Comparison of ENCODE assay signal across 28 cellular contexts in the genomic region with DNA sequence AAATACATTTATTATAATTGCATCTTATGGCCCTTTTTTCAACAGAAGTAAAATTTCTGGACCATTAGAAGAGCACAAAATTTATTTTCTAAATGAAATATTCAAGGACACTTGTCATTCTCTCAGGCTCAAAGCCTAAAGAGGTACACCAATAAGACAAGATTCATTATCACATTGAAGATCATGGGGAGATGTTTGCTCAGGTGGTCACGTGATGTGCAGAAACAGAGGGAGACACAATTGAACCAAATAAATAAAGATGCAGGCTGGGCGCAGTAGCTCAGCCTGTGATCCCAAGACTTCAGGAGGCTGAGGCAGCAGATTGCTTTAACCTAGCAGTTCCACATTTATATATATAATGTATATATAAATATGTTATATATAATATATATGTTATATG.
"Had no signal": no experiment of that assay in that cellular context is flagged by ENCODE, and none has a peak within 500 bp of the region (broad histone marks: within the 10 kb centered on the region; RNA-seq: fewer than 3 reads in every experiment).

No MANE protein-coding gene starts in this region.

- H3K27me3 Mint-ChIP-seq: stimulated activated memory B cell treated with anti-CD40 and anti-IgM and Interleukin-4, amounts not matched to agents 10 μg/mL and 1 μg/mL and 100 μg/mL, for 72 hours; stimulated activated naive B cell treated with anti-CD40 and anti-IgM and Interleukin-4, amounts not matched to agents 10 μg/mL and 1 μg/mL and 100 μg/mL, for 72 hours; stimulated activated naive CD8-positive, alpha-beta T cell treated with anti-CD3 and anti-CD28 coated beads, Interleukin-15, amount 100 ng/mL, for 72 hours; stimulated activated naive CD8-positive, alpha-beta T cell treated with anti-CD3 and anti-CD28 coated beads, Interleukin-15, Interleukin-2, amounts not matched to agents 100 ng/mL and 50 ng/mL, for 24 hours had no signal

- H3K4me3 ChIP-seq: stomach, suprapubic skin, testis, thoracic aorta, thyroid gland, tibial artery, tibial nerve, transverse colon, upper lobe of left lung, upper lobe of right lung, uterus, vagina had no signal

- H3K9me3 ChIP-seq: stomach, suprapubic skin, testis, thoracic aorta, thyroid gland, tibial artery, tibial nerve, transverse colon, upper lobe of left lung, upper lobe of right lung, uterus, vagina had no signal

- H3K4me1 ChIP-seq: stomach, suprapubic skin, testis, thyroid gland, tibial artery, tibial nerve, transverse colon, upper lobe of left lung, upper lobe of right lung, uterus, vagina had no signal

- FAIRE-seq: urothelium cell line had no signal

- H3K4me1 Mint-ChIP-seq: stimulated activated naive B cell treated with anti-CD40 and anti-IgM and Interleukin-4, amounts not matched to agents 10 μg/mL and 1 μg/mL and 100 μg/mL, for 72 hours had no signal

- H3K27ac ChIP-seq: stomach, suprapubic skin, testis, thoracic aorta, thyroid gland, tibial artery, tibial nerve, transverse colon, upper lobe of left lung, upper lobe of right lung, uterus, vagina had no signal

- DNase-seq: stimulated activated CD4-positive, alpha-beta T cell treated with anti-CD3 and anti-CD28 coated beads, Interleukin-2, amount 100 ng/mL, for 48 hours; stimulated activated CD4-positive, alpha-beta T cell treated with anti-CD3 and anti-CD28 coated beads, Interleukin-4, amount 100 ng/mL, for 1 hour; stimulated activated CD4-positive, alpha-beta T cell treated with anti-CD3 and anti-CD28 coated beads, Interleukin-4, amount 100 ng/mL, for 24 hours; stimulated activated CD4-positive, alpha-beta T cell treated with anti-CD3 and anti-CD28 coated beads, Interleukin-4, amount 100 ng/mL, for 4 hours; stimulated activated CD8-positive, alpha-beta memory T cell treated with anti-CD3 and anti-CD28 coated beads, Interleukin-4, amount 100 ng/mL, for 48 hours; stimulated activated naive B cell treated with anti-CD40 and anti-IgM and Interleukin-4, amounts not matched to agents 10 μg/mL and 1 μg/mL and 100 μg/mL, for 72 hours; stimulated activated naive CD4-positive, alpha-beta T cell; stimulated activated naive CD4-positive, alpha-beta T cell treated with Interleukin-2 at 50 U/mL for 16 hours; stimulated activated naive CD8-positive, alpha-beta T cell treated with anti-CD3 and anti-CD28 coated beads, Interleukin-15, amount 100 ng/mL, for 72 hours; stimulated activated naive CD8-positive, alpha-beta T cell treated with anti-CD3 and anti-CD28 coated beads, Interleukin-15, Interleukin-2, amounts not matched to agents 100 U/mL and 50 U/mL, for 24 hours; stomach; substantia nigra; testis; thyroid gland; tibial artery; transverse colon; trophoblast cell; upper lobe of left lung; upper lobe of right lung; uterus had no signal

- H3K36me3 ChIP-seq: stomach, suprapubic skin, thoracic aorta, thyroid gland, tibial artery, tibial nerve, transverse colon, upper lobe of left lung, upper lobe of right lung, uterus, vagina had no signal

- H3K36me3 Mint-ChIP-seq: stimulated activated effector memory CD8-positive, alpha-beta T cell treated with anti-CD3 and anti-CD28 coated beads, Interleukin-12 subunit alpha, Interleukin-12 subunit beta, amount 100 ng/mL, for 72 hours; stimulated activated memory B cell treated with anti-CD40 and anti-IgM and Interleukin-4, amounts not matched to agents 10 μg/mL and 1 μg/mL and 100 μg/mL, for 72 hours; stimulated activated naive B cell treated with anti-CD40 and anti-IgM and Interleukin-4, amounts not matched to agents 10 μg/mL and 1 μg/mL and 100 μg/mL, for 72 hours had no signal

- ATAC-seq: stimulated activated effector memory CD8-positive, alpha-beta T cell treated with anti-CD3 and anti-CD28 coated beads, Interleukin-12 subunit alpha, Interleukin-12 subunit beta, amount 100 ng/mL, for 72 hours; stimulated activated memory B cell treated with anti-CD40 and anti-IgM and Interleukin-4, amounts not matched to agents 10 μg/mL and 1 μg/mL and 100 μg/mL, for 72 hours; stimulated activated naive B cell treated with anti-CD40 and anti-IgM and Interleukin-4, amounts not matched to agents 10 μg/mL and 1 μg/mL and 100 μg/mL, for 72 hours; stimulated activated naive CD8-positive, alpha-beta T cell treated with anti-CD3 and anti-CD28 coated beads, Interleukin-15, amount 100 ng/mL, for 72 hours; stimulated activated naive CD8-positive, alpha-beta T cell treated with anti-CD3 and anti-CD28 coated beads, Interleukin-15, Interleukin-2, amounts not matched to agents 100 U/mL and 50 U/mL, for 24 hours; upper lobe of right lung had no signal

- H3K9me3 Mint-ChIP-seq: stimulated activated effector memory CD8-positive, alpha-beta T cell treated with anti-CD3 and anti-CD28 coated beads, Interleukin-12 subunit alpha, Interleukin-12 subunit beta, amount 100 ng/mL, for 72 hours; stimulated activated memory B cell treated with anti-CD40 and anti-IgM and Interleukin-4, amounts not matched to agents 10 μg/mL and 1 μg/mL and 100 μg/mL, for 72 hours; stimulated activated naive B cell treated with anti-CD40 and anti-IgM and Interleukin-4, amounts not matched to agents 10 μg/mL and 1 μg/mL and 100 μg/mL, for 72 hours; stimulated activated naive CD8-positive, alpha-beta T cell treated with anti-CD3 and anti-CD28 coated beads, Interleukin-15, amount 100 ng/mL, for 72 hours; stimulated activated naive CD8-positive, alpha-beta T cell treated with anti-CD3 and anti-CD28 coated beads, Interleukin-15, Interleukin-2, amounts not matched to agents 100 ng/mL and 50 ng/mL, for 24 hours had no signal

- H3K27ac Mint-ChIP-seq: stimulated activated effector memory CD8-positive, alpha-beta T cell treated with anti-CD3 and anti-CD28 coated beads, Interleukin-12 subunit alpha, Interleukin-12 subunit beta, amount 100 ng/mL, for 72 hours; stimulated activated memory B cell treated with anti-CD40 and anti-IgM and Interleukin-4, amounts not matched to agents 10 μg/mL and 1 μg/mL and 100 μg/mL, for 72 hours; stimulated activated naive B cell treated with anti-CD40 and anti-IgM and Interleukin-4, amounts not matched to agents 10 μg/mL and 1 μg/mL and 100 μg/mL, for 72 hours; stimulated activated naive CD8-positive, alpha-beta T cell treated with anti-CD3 and anti-CD28 coated beads, Interleukin-15, amount 100 ng/mL, for 72 hours; stimulated activated naive CD8-positive, alpha-beta T cell treated with anti-CD3 and anti-CD28 coated beads, Interleukin-15, Interleukin-2, amounts not matched to agents 100 ng/mL and 50 ng/mL, for 24 hours had no signal

- H3K4me3 Mint-ChIP-seq: stimulated activated effector memory CD8-positive, alpha-beta T cell treated with anti-CD3 and anti-CD28 coated beads, Interleukin-12 subunit alpha, Interleukin-12 subunit beta, amount 100 ng/mL, for 72 hours; stimulated activated memory B cell treated with anti-CD40 and anti-IgM and Interleukin-4, amounts not matched to agents 10 μg/mL and 1 μg/mL and 100 μg/mL, for 72 hours; stimulated activated naive B cell treated with anti-CD40 and anti-IgM and Interleukin-4, amounts not matched to agents 10 μg/mL and 1 μg/mL and 100 μg/mL, for 72 hours; stimulated activated naive CD8-positive, alpha-beta T cell treated with anti-CD3 and anti-CD28 coated beads, Interleukin-15, amount 100 ng/mL, for 72 hours; stimulated activated naive CD8-positive, alpha-beta T cell treated with anti-CD3 and anti-CD28 coated beads, Interleukin-15, Interleukin-2, amounts not matched to agents 100 ng/mL and 50 ng/mL, for 24 hours had no signal

- H3K27me3 ChIP-seq: stomach, suprapubic skin, testis, thyroid gland, tibial artery, tibial nerve, transverse colon, upper lobe of left lung, upper lobe of right lung, uterus, vagina had no signal
